In genomic region chr10:58268454-58268945, GRCh38 we compare ENCODE assay signal across 1 cellular context.
A peak's percentile ranks its signal among the peaks of the same experiment; 100 is the strongest.
TF ChIP-seq lines count a peak whose summit lies in the region.

No MANE protein-coding gene starts in this region.

TF ChIP-seq in HepG2, 621 proteins besides CTCF, POLR2A, EP300 and RAD21 (continues in another document):
- 0 out of 2 replicates have a peak, but pooled peaks have one; percentile 13 for TF ChIP-seq ZNF850 (CRISPR knock-in tag; conservative IDR thresholded peaks at IDR 0.05)
- 0 out of 2 replicates have a peak, but pooled peaks have one; percentile 34 for TF ChIP-seq ZFP82 (CRISPR knock-in tag; IDR thresholded peaks at IDR 0.05; ENCODE audit: borderline replicate concordance)
- 0 out of 2 replicates have a peak, but pooled peaks have one; percentile 23 for TF ChIP-seq KLF12 (CRISPR knock-in tag; IDR thresholded peaks at IDR 0.05; ENCODE audit: borderline replicate concordance)
- TF ChIP-seq KDM5A (IDR thresholded peaks at IDR 0.05; ENCODE audit: borderline replicate concordance, low read length): peak; percentile 63; the same call in 1 of the 2 replicates
- TF ChIP-seq, protein P1, sequence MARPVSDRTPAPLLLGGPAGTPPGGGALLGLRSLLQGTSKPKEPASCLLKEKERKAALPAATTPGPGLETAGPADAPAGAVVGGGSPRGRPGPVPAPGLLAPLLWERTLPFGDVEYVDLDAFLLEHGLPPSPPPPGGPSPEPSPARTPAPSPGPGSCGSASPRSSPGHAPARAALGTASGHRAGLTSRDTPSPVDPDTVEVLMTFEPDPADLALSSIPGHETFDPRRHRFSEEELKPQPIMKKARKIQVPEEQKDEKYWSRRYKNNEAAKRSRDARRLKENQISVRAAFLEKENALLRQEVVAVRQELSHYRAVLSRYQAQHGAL (CRISPR knock-in tag; IDR thresholded peaks at IDR 0.05; ENCODE audit: not compliant biosample characterization): peak; percentile 16
- 0 out of 2 replicates have a peak, but pooled peaks have one; percentile 15 for TF ChIP-seq ZNF816 (CRISPR knock-in tag; IDR thresholded peaks at IDR 0.05; ENCODE audit: borderline replicate concordance)
- peak; percentile 20; the same call in 1 of the 2 replicates for TF ChIP-seq SP1 (IDR thresholded peaks at IDR 0.05)
- no peak for TF ChIP-seq SP1 (CRISPR knock-in tag; IDR thresholded peaks at IDR 0.05)
- 0 out of 2 replicates have a peak, but pooled peaks have one; percentile 23 for TF ChIP-seq ZNF674 (CRISPR knock-in tag; IDR thresholded peaks at IDR 0.05; ENCODE audit: low read depth)
- TF ChIP-seq AFF4 (CRISPR knock-in tag; IDR thresholded peaks at IDR 0.05): no peak
- TF ChIP-seq NCOR1 (IDR thresholded peaks at IDR 0.05; ENCODE audit: borderline replicate concordance, low read length): peak; percentile 21; the same call in 1 of the 2 replicates
- TF ChIP-seq ZNF503 (CRISPR knock-in tag; IDR thresholded peaks at IDR 0.05): 0 out of 2 replicates have a peak, but pooled peaks have one; percentile 19
- TF ChIP-seq SNAI1 (CRISPR knock-in tag; IDR thresholded peaks at IDR 0.05; ENCODE audit: borderline replicate concordance): peak; percentile 12
- TF ChIP-seq DMAP1 (CRISPR knock-in tag; IDR thresholded peaks at IDR 0.05): no peak
- peak; percentile 18; the same call in 1 of the 2 replicates for TF ChIP-seq ARID3A (IDR thresholded peaks at IDR 0.05; ENCODE audit: low read depth, low read length)
- TF ChIP-seq FOXJ3 (CRISPR knock-in tag; IDR thresholded peaks at IDR 0.05; ENCODE audit: borderline replicate concordance): 0 out of 2 replicates have a peak, but pooled peaks have one; percentile 11
- TF ChIP-seq, protein P2, sequence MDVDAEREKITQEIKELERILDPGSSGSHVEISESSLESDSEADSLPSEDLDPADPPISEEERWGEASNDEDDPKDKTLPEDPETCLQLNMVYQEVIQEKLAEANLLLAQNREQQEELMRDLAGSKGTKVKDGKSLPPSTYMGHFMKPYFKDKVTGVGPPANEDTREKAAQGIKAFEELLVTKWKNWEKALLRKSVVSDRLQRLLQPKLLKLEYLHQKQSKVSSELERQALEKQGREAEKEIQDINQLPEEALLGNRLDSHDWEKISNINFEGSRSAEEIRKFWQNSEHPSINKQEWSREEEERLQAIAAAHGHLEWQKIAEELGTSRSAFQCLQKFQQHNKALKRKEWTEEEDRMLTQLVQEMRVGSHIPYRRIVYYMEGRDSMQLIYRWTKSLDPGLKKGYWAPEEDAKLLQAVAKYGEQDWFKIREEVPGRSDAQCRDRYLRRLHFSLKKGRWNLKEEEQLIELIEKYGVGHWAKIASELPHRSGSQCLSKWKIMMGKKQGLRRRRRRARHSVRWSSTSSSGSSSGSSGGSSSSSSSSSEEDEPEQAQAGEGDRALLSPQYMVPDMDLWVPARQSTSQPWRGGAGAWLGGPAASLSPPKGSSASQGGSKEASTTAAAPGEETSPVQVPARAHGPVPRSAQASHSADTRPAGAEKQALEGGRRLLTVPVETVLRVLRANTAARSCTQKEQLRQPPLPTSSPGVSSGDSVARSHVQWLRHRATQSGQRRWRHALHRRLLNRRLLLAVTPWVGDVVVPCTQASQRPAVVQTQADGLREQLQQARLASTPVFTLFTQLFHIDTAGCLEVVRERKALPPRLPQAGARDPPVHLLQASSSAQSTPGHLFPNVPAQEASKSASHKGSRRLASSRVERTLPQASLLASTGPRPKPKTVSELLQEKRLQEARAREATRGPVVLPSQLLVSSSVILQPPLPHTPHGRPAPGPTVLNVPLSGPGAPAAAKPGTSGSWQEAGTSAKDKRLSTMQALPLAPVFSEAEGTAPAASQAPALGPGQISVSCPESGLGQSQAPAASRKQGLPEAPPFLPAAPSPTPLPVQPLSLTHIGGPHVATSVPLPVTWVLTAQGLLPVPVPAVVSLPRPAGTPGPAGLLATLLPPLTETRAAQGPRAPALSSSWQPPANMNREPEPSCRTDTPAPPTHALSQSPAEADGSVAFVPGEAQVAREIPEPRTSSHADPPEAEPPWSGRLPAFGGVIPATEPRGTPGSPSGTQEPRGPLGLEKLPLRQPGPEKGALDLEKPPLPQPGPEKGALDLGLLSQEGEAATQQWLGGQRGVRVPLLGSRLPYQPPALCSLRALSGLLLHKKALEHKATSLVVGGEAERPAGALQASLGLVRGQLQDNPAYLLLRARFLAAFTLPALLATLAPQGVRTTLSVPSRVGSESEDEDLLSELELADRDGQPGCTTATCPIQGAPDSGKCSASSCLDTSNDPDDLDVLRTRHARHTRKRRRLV (CRISPR knock-in tag; IDR thresholded peaks at IDR 0.05): 0 out of 2 replicates have a peak, but pooled peaks have one; percentile 20
- TF ChIP-seq, protein P3, sequence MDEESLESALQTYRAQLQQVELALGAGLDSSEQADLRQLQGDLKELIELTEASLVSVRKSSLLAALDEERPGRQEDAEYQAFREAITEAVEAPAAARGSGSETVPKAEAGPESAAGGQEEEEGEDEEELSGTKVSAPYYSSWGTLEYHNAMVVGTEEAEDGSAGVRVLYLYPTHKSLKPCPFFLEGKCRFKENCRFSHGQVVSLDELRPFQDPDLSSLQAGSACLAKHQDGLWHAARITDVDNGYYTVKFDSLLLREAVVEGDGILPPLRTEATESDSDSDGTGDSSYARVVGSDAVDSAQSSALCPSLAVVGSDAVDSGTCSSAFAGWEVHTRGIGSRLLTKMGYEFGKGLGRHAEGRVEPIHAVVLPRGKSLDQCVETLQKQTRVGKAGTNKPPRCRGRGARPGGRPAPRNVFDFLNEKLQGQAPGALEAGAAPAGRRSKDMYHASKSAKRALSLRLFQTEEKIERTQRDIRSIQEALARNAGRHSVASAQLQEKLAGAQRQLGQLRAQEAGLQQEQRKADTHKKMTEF (CRISPR knock-in tag; IDR thresholded peaks at IDR 0.05): no peak
- no peak; the same call in 1 of the 2 replicates for TF ChIP-seq ZNF230 (CRISPR knock-in tag; IDR thresholded peaks at IDR 0.05)
- no peak for TF ChIP-seq GABPB1 (CRISPR knock-in tag; IDR thresholded peaks at IDR 0.05)
- TF ChIP-seq SYNCRIP (IDR thresholded peaks at IDR 0.05; ENCODE audit: insufficient read depth, low read depth, low read length): no peak
- peak; percentile 52; the same call in 1 of the 2 replicates for TF ChIP-seq ZNF20 (CRISPR knock-in tag; IDR thresholded peaks at IDR 0.05)
- no peak for TF ChIP-seq CENPT (CRISPR knock-in tag; IDR thresholded peaks at IDR 0.05; ENCODE audit: low read depth)
- 0 out of 2 replicates have a peak, but pooled peaks have one; percentile 20 for TF ChIP-seq ZNF30 (CRISPR knock-in tag; IDR thresholded peaks at IDR 0.05)
- TF ChIP-seq KLF11 (CRISPR knock-in tag; IDR thresholded peaks at IDR 0.05): no peak
- no peak for TF ChIP-seq TBP (CRISPR knock-in tag; IDR thresholded peaks at IDR 0.05)
- no peak for TF ChIP-seq KDM5B (CRISPR knock-in tag; IDR thresholded peaks at IDR 0.05; ENCODE audit: borderline replicate concordance)
- 0 out of 2 replicates have a peak, but pooled peaks have one; percentile 14 for TF ChIP-seq NR2F2 (IDR thresholded peaks at IDR 0.05; ENCODE audit: borderline replicate concordance, low read depth)
- no peak for TF ChIP-seq FOSL2 (CRISPR knock-in tag; IDR thresholded peaks at IDR 0.05)
- TF ChIP-seq CREM (IDR thresholded peaks at IDR 0.05): no peak
- TF ChIP-seq CREM (CRISPR knock-in tag; IDR thresholded peaks at IDR 0.05): no peak
- TF ChIP-seq FOXO4 (CRISPR knock-in tag; conservative IDR thresholded peaks at IDR 0.05): 0 out of 2 replicates have a peak, but pooled peaks have one; percentile 30
- 0 out of 2 replicates have a peak, but pooled peaks have one; percentile 6 for TF ChIP-seq SIX4 (CRISPR knock-in tag; IDR thresholded peaks at IDR 0.05)
- TF ChIP-seq ZNF639 (CRISPR knock-in tag; conservative IDR thresholded peaks at IDR 0.05): no peak
- TF ChIP-seq MED13 (CRISPR knock-in tag; IDR thresholded peaks at IDR 0.05): peak; percentile 26; the same call in 1 of the 2 replicates
- peak; percentile 58; the same call in 1 of the 2 replicates for TF ChIP-seq PATZ1 (CRISPR knock-in tag; IDR thresholded peaks at IDR 0.05)
